Comparison of ENCODE assay signal across 15 cellular contexts in the genomic region with DNA sequence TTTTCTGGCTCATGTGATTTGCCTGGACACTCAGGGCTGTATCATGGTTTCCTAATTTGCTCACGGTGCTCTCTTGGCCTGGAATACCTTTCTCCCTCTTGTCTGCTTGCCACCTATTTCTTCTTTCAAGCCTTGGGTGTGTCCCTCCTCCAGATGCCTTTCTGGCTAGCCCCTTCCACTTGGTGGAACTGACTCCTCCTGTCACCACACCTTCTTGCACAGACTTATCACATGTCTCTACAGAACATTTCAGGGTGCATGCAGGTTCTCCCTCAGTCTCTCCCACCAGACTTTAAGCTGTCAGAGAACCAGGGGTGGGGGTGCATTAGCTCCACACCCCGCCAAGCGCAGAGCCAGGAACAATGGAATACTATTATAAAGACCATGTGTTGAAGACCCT. TPM values are rescaled to one million over a fixed set of nuclear protein-coding genes. Genes with fewer than 3 reads are reported as not detected.
A peak's percentile ranks its signal among the peaks of the same experiment; 100 is the strongest.
DNase-seq lines count a peak whose midpoint lies in the region; ATAC-seq, FAIRE-seq and TF ChIP-seq lines count a peak whose summit lies in the region.
"Had no signal": no experiment of that assay in that cellular context is flagged by ENCODE, and none has a peak within 500 bp of the region (broad histone marks: within the 10 kb centered on the region; RNA-seq: fewer than 3 reads in every experiment).

No MANE protein-coding gene starts in this region.

- no peak overlapping the region for H2AFZ ChIP-seq in osteoblast (ENCODE audit: low read length)

- WGBS in spleen, 5 donors: 84 to 95% (median 87%) methylated on average over 3 of the region's 3 CpGs

- intact Hi-C loops in spleen (cut with DNase I; ENCODE audit: low total_unique reads): loop anchor here (5.0 to 10.0 kb wide), 2 partner anchors 49 to 271 kb away; partner anchors contain the start of gene ANP32B

- DNase-seq in BJ (ENCODE audit: low read depth) (no peak), RWPE1 (ENCODE audit: low spot score) (peak; percentile 53), osteoblast (ENCODE audit: insufficient read length, low spot score, missing footprints) (peak; percentile 36), H54 (ENCODE audit: insufficient read length, low spot score) (no peak), DMS114 treated with DMSO at 0.1 percent for 48 hours (lab: John Stamatoyannopoulos, UW; ENCODE audit: unreplicated experiment) (no peak), spleen (no peak)
- DNase-seq: activated naive CD8-positive, alpha-beta T cell treated with anti-CD3 and anti-CD28 coated beads, Interleukin-2, amount 10 ng/mL, durations not matched to agents 7 days and 5 days; midbrain; MV-4-11; NCI-H345; Peyer's patch had no signal

- H3K9me3 ChIP-seq in osteoblast (ENCODE audit: low read depth, low read length) (no peaks in the 10 kb centered on the region), spleen (no peaks in the 10 kb centered on the region)
- H3K9me3 ChIP-seq: Peyer's patch had no signal

- ATAC-seq in esophagus mucosa (peak; percentile 20), GM19328 (IDR thresholded peaks at IDR 0.05; ENCODE audit: unreplicated experiment) (no peak)
- ATAC-seq: sciatic nerve had no signal

- CTCF ChIA-PET in BJ (lab: Yijun Ruan, JAX): interaction anchor here (0.5 to 5.9 kb wide), 4 partner anchors 9 to 94 kb away, joined by 3 to 75 read pairs (median 3); no protein-coding TSS in a partner anchor
- CTCF ChIA-PET in RWPE1 (lab: Yijun Ruan, JAX): interaction anchor here (0.9 kb wide), 1 partner anchor 15 kb away, joined by 4 read pairs; no protein-coding TSS in a partner anchor

- peak overlapping the region; percentile 96 for H3K4me2 ChIP-seq in osteoblast (ENCODE audit: insufficient read depth, low read length)

- no peaks in the 10 kb centered on the region for H4K20me1 ChIP-seq in osteoblast (ENCODE audit: insufficient read depth, low read length)

- no peak for FAIRE-seq in H54 (lab: Jason Lieb, UNC)

- H3K79me2 ChIP-seq in osteoblast (ENCODE audit: insufficient read depth, low read length): peaks cover 65% of the 10 kb centered on the region

- POLR2A ChIA-PET in BJ (lab: Charles Lee): no interaction called here
- POLR2A ChIA-PET in RWPE1 (lab: Yijun Ruan, JAX; ENCODE audit: low non-redundant PET): interaction anchor here (1.2 kb wide), 1 partner anchor 30 kb away, joined by 3 read pairs; no protein-coding TSS in a partner anchor

- peaks cover 66% of the 10 kb centered on the region for H3K4me1 ChIP-seq in osteoblast (ENCODE audit: insufficient read depth, low read length)
- H3K4me1 ChIP-seq in spleen: peaks cover 5 to 84% (median 49%) of the 10 kb centered on the region in 6 donors

- no peak for TF ChIP-seq POLR2A in H54 (IDR thresholded peaks at IDR 0.05; ENCODE audit: low read depth, low read length)
- TF ChIP-seq POLR2A in spleen (IDR thresholded peaks at IDR 0.05): no peak

- H3K4me3 ChIP-seq in BJ (ENCODE audit: low read depth, low read length) (peak overlapping the region; percentile 80), osteoblast (ENCODE audit: insufficient read depth, low read length) (peak overlapping the region; percentile 81), spleen (peak overlapping the region in 3 of 8 donors; percentile 74 to 95 (median 90))

- H3K27ac ChIP-seq in RWPE1 (peak overlapping the region; percentile 99), osteoblast (ENCODE audit: low read depth, low read length) (peak overlapping the region; percentile 94), spleen (peak overlapping the region in 3 of 8 donors; percentile 13 to 99 (median 23))
- H3K27ac ChIP-seq: C4-2B, Peyer's patch had no signal

- peaks cover 7% of the 10 kb centered on the region; the same call in 1 of the 2 replicates for H3K36me3 ChIP-seq in BJ (ENCODE audit: control insufficient read depth, insufficient read depth, low read length)
- peaks cover 22% of the 10 kb centered on the region for H3K36me3 ChIP-seq in osteoblast (ENCODE audit: insufficient read depth, low read length)
- H3K36me3 ChIP-seq in spleen: peaks cover 0 to 29% (median 0%) of the 10 kb centered on the region in 6 donors

- no peaks in the 10 kb centered on the region for H3K27me3 ChIP-seq in BJ (ENCODE audit: control insufficient read depth, insufficient read depth, low read length)
- H3K27me3 ChIP-seq in osteoblast (ENCODE audit: insufficient read depth, low read length): no peaks in the 10 kb centered on the region
- H3K27me3 ChIP-seq in spleen (replicated peaks in 1 of 7): no peaks in the 10 kb centered on the region
- H3K27me3 ChIP-seq: Peyer's patch had no signal

- TF ChIP-seq CTCF in BJ (IDR thresholded peaks at IDR 0.05; ENCODE audit: insufficient read depth, low read depth, low read length) (no peak), RWPE1 (conservative IDR thresholded peaks at IDR 0.05; ENCODE audit: low read depth) (no peak), osteoblast (IDR thresholded peaks at IDR 0.05; ENCODE audit: extremely low read depth, low read depth, low read length) (no peak), spleen (IDR thresholded peaks at IDR 0.05 in 8 of 11, conservative IDR thresholded peaks at IDR 0.05 in 3 of 11) (no peak)

RNA-seq across cellular contexts. Expression of gene TBC1D2, which starts 1.9 kb away (rescaled TPM):
- polyA plus RNA-seq in BJ (2011; rRNA removed): 38.8 and 70.3 TPM in 2 replicates
- 39.0 and 56.7 TPM in 2 replicates for polyA minus RNA-seq in BJ (2011; rRNA and poly(A)+ RNA removed)
- 56.0 TPM for total RNA-seq in esophagus mucosa
- 114 and 128 TPM in 2 replicates for total RNA-seq in osteoblast
- 10 to 100 TPM; 10.7 to 27.2 (median 13.0) TPM for total RNA-seq in spleen
- 1 to 10 TPM; 2.7 to 8.0 (median 5.7) TPM for polyA plus RNA-seq in spleen

Comparison
In these comparisons a context has a peak if more than half of its experiments do, and no peak if none do; other contexts are left out.
1. DNase-seq: peak in RWPE1 (single experiment) and osteoblast (single experiment); none in BJ (single experiment), H54 (single experiment), DMS114 treated with DMSO at 0.1 percent for 48 hours (single experiment) and spleen (single experiment).